In genomic region chr22:40714514-40714966, GRCh38 we compare ENCODE assay signal across 1 cellular context.
TF ChIP-seq lines count a peak whose summit lies in the region.

No MANE protein-coding gene starts in this region.

TF ChIP-seq in HepG2, 621 proteins besides CTCF, POLR2A, EP300 and RAD21 (continued from another document):
- TF ChIP-seq ZNF883 (CRISPR knock-in tag; IDR thresholded peaks at IDR 0.05; ENCODE audit: not compliant biosample characterization) (no peak), ZNF772 (CRISPR knock-in tag; IDR thresholded peaks at IDR 0.05) (no peak), HOXD1 (CRISPR knock-in tag; IDR thresholded peaks at IDR 0.05) (no peak)
